In the genomic region with DNA sequence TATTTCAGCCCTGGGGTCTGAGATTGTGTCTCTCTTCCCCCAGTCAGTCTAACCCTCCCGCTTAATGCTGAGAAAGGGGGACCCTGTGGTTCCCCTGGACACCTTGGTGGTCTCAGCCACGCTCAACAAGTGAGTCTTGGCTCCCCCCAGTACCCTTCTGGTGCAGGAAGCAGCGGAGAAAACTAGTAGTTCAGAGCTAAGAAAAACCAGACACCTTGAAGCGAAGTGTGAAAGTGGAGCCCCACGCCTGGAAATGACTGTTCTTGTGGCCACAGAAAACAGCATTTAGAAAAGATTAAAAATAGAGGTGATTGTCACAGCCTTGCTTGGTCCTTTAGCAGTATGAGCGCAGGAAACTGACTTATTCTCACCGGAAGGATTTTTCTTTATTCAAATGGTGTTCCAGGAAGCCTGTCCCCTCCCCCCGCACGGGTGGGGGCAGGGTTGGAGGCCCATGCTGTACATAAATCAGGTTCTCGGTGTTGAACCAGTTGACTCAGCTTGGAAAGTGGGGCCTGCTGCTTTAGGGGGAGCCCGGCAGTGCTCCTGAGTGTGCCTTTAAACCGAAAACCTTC, we compare ENCODE assay signal across 8 cellular contexts. TPM values are rescaled to one million over a fixed set of nuclear protein-coding genes. Genes with fewer than 3 reads are reported as not detected.
A peak's percentile ranks its signal among the peaks of the same experiment; 100 is the strongest.
DNase-seq lines count a peak whose midpoint lies in the region; ATAC-seq and TF ChIP-seq lines count a peak whose summit lies in the region.

No MANE protein-coding gene starts in this region.

- peak overlapping the region; percentile 93 for H3K27ac Mint-ChIP-seq in T-helper 2 cell treated with Interferon-gamma antibody and Interleukin-4, amounts not matched to agents 5 μg/mL and 100 μg/mL, for 36 hours

- no peaks in the 10 kb centered on the region for H3K9me3 Mint-ChIP-seq in T-helper 2 cell treated with Interferon-gamma antibody and Interleukin-4, amounts not matched to agents 5 μg/mL and 100 μg/mL, for 36 hours

- in situ Hi-C loops in astrocyte of the cerebellum (cut with HindIII; ENCODE audit: low sequenced_read_pairs), result no loop called here

- ATAC-seq in GM18873 (IDR thresholded peaks at IDR 0.05; ENCODE audit: low FRiP score, unreplicated experiment), result peak; percentile 47
- ATAC-seq in HG03196 (IDR thresholded peaks at IDR 0.05; ENCODE audit: unreplicated experiment), result peak; percentile 48
- ATAC-seq in left colon, result peak; percentile 28

- TF ChIP-seq CTCF in 22Rv1 (IDR thresholded peaks at IDR 0.05) (no peak), astrocyte of the cerebellum (IDR thresholded peaks at IDR 0.05; ENCODE audit: low read depth, low read length, missing control alignments) (no peak)

- H3K36me3 Mint-ChIP-seq in T-helper 2 cell treated with Interferon-gamma antibody and Interleukin-4, amounts not matched to agents 5 μg/mL and 100 μg/mL, for 36 hours (ENCODE audit: low read depth), result peaks cover 43% of the 10 kb centered on the region

- intact Hi-C loops in left colon (cut with DNase I, micrococcal nuclease), result loop anchor here in 1 of 2 donors (10.0 kb wide), 1 partner anchor 275 kb away; a partner anchor contains a TSS

- H3K4me1 Mint-ChIP-seq in T-helper 2 cell treated with Interferon-gamma antibody and Interleukin-4, amounts not matched to agents 5 μg/mL and 100 μg/mL, for 36 hours (ENCODE audit: low read depth), result peaks cover 36% of the 10 kb centered on the region

- peak overlapping the region; percentile 89 for H3K4me3 Mint-ChIP-seq in T-helper 2 cell treated with Interferon-gamma antibody and Interleukin-4, amounts not matched to agents 5 μg/mL and 100 μg/mL, for 36 hours

- DNase-seq in T-helper 2 cell treated with Interferon-gamma antibody and Interleukin-4, amounts not matched to agents 5 μg/mL and 100 μg/mL, for 36 hours (ENCODE audit: low spot score), result peak; percentile 90
- DNase-seq in astrocyte of the cerebellum (ENCODE audit: low read depth), result no peak
- DNase-seq in left colon, result peak; percentile 73 to 80
- peak; percentile 74 to 93 (median 77) for DNase-seq in stimulated activated CD4-positive, alpha-beta T cell treated with anti-CD3 and anti-CD28 coated beads, TNF-alpha, amount 100 ng/mL, for 24 hours (ENCODE audit: low read depth in 3 of 3)
- no peak for DNase-seq in Ammon's horn (ENCODE audit: low spot score)

- peak overlapping the region; percentile 98 for H3K27ac ChIP-seq in 22Rv1

- H3K27me3 Mint-ChIP-seq in T-helper 2 cell treated with Interferon-gamma antibody and Interleukin-4, amounts not matched to agents 5 μg/mL and 100 μg/mL, for 36 hours (ENCODE audit: low read depth), result no peaks in the 10 kb centered on the region

- peak overlapping the region; percentile 98 for H3K4me3 ChIP-seq in astrocyte of the cerebellum (ENCODE audit: low read depth, low read length)

RNA-seq across cellular contexts. Expression of a gene that starts 8.1 kb away (rescaled TPM):
- total RNA-seq in left colon, result 10 to 100 TPM; 43.4 to 51.6 TPM

RNA-seq across cellular contexts. Expression of a gene that starts 8.3 kb away (rescaled TPM):
- 100 to 1,000 TPM; 771 to 811 TPM for total RNA-seq in left colon

RNA-seq across cellular contexts. Expression of a gene that starts 16.8 kb away (rescaled TPM):
- not detected for total RNA-seq in left colon

Comparison
In these comparisons a context has a peak if more than half of its experiments do, and no peak if none do; other contexts are left out.
1. DNase-seq: peak in T-helper 2 cell treated with Interferon-gamma antibody and Interleukin-4, amounts not matched to agents 5 μg/mL and 100 μg/mL, for 36 hours (single experiment), left colon (2 of 2) and stimulated activated CD4-positive, alpha-beta T cell treated with anti-CD3 and anti-CD28 coated beads, TNF-alpha, amount 100 ng/mL, for 24 hours (3 of 3); none in astrocyte of the cerebellum (single experiment) and Ammon's horn (single experiment).
2. Peak in every context shown above with its lines, with median percentiles within 50 percentile points of each other: ATAC-seq.